8 cellular contexts compared by ENCODE assay signal in genomic region chr16:84819644-84820304, GRCh38. TPM values are rescaled to one million over a fixed set of nuclear protein-coding genes. Genes with fewer than 3 reads are reported as not detected.
DNase-seq lines count a peak whose midpoint lies in the region; ATAC-seq and TF ChIP-seq lines count a peak whose summit lies in the region.

CRISPLD2 (plus strand) TSS chr16:84819985; CDS start chr16:84838496, 18,511 bp downstream.

- 4% methylated on average over 4 of the region's 53 CpGs for WGBS in right lobe of liver (ENCODE audit: insufficient coverage, low coverage, low lambda C conversion rate, missing lambda C conversion rate)

- H3K4me3 Mint-ChIP-seq in activated CD8-positive, alpha-beta T cell treated with anti-CD3 and anti-CD28 coated beads, Interleukin-2, amount 10 ng/mL, durations not matched to agents 7 days and 5 days, result peak within 1 kb of the TSS; percentile 50

- H3K9me3 Mint-ChIP-seq in activated CD8-positive, alpha-beta T cell treated with anti-CD3 and anti-CD28 coated beads, Interleukin-2, amount 10 ng/mL, durations not matched to agents 7 days and 5 days (ENCODE audit: insufficient read depth), result no peaks in the 10 kb centered on the region

- peaks cover 44% of the 10 kb centered on the region for H3K27me3 Mint-ChIP-seq in activated CD8-positive, alpha-beta T cell treated with anti-CD3 and anti-CD28 coated beads, Interleukin-2, amount 10 ng/mL, durations not matched to agents 7 days and 5 days (ENCODE audit: low read depth)

- H3K27ac ChIP-seq in BLaER1 (no peak within 1 kb of the TSS), duodenal mucosa (ENCODE audit: low read depth, low read length) (peak within 1 kb of the TSS; percentile 66), right lobe of liver (peak within 1 kb of the TSS; percentile 10 to 25 (median 25))

- no peak for TF ChIP-seq CTCF in right lobe of liver (IDR thresholded peaks at IDR 0.05)

- ATAC-seq in HG02981 (IDR thresholded peaks at IDR 0.05; ENCODE audit: unreplicated experiment) (peak; percentile 57), right lobe of liver (peak; percentile 91 to 95 (median 92)), GM18867 (IDR thresholded peaks at IDR 0.05; ENCODE audit: unreplicated experiment) (no peak)
- ATAC-seq in activated CD8-positive, alpha-beta T cell treated with anti-CD3 and anti-CD28 coated beads, Interleukin-2, amount 10 ng/mL, durations not matched to agents 7 days and 5 days, result peak; percentile 99

- H3K4me3 ChIP-seq in BLaER1 (peak within 1 kb of the TSS; percentile 40; the same call in 1 of the 2 replicates), duodenal mucosa (ENCODE audit: low read depth in 1 of 2, low read length in 2 of 2) (peak within 1 kb of the TSS; percentile 69 to 75), right lobe of liver (peak within 1 kb of the TSS; percentile 24 to 44 (median 39))

- H3K9me3 ChIP-seq in BLaER1 (no peaks in the 10 kb centered on the region), duodenal mucosa (ENCODE audit: control insufficient read depth in 1 of 2, low read length in 2 of 2) (no peaks in the 10 kb centered on the region), right lobe of liver (no peaks in the 10 kb centered on the region)

- H3K4me1 ChIP-seq in BLaER1 (peaks cover 22% of the 10 kb centered on the region), duodenal mucosa (ENCODE audit: control insufficient read depth in 1 of 2, insufficient read depth in 2 of 2, low read length in 2 of 2) (peaks cover 9 to 14% of the 10 kb centered on the region in 2 donors), right lobe of liver (peaks cover 0 to 9% (median 0%) of the 10 kb centered on the region in 4 donors)

- DNase-seq in NCI-H69 (lab: John Stamatoyannopoulos, UW) (peak; percentile 94), right lobe of liver (peak; percentile 89 to 90 (median 89))
- peak; percentile 85 for DNase-seq in activated CD8-positive, alpha-beta T cell treated with anti-CD3 and anti-CD28 coated beads, Interleukin-2, amount 10 ng/mL, durations not matched to agents 7 days and 5 days
- DNase-seq in stimulated activated CD4-positive, alpha-beta T cell treated with anti-CD3 and anti-CD28 coated beads, Interleukin-2, amount 100 ng/mL, for 24 hours, result peak; percentile 89 to 94

- H3K36me3 Mint-ChIP-seq in activated CD8-positive, alpha-beta T cell treated with anti-CD3 and anti-CD28 coated beads, Interleukin-2, amount 10 ng/mL, durations not matched to agents 7 days and 5 days (ENCODE audit: low read depth), result no peaks in the 10 kb centered on the region

- H3K9ac ChIP-seq in BLaER1 (no peak within 1 kb of the TSS; the same call in 1 of the 2 replicates), duodenal mucosa (ENCODE audit: low read depth in 1 of 2, low read length in 2 of 2) (peak within 1 kb of the TSS; percentile 51 to 60)

- H4K20me1 ChIP-seq in BLaER1, result peaks cover 11% of the 10 kb centered on the region; the same call in 1 of the 2 replicates

- TF ChIP-seq POLR2A in right lobe of liver (IDR thresholded peaks at IDR 0.05), result peak; percentile 90

- H3K36me3 ChIP-seq in BLaER1 (no peaks in the 10 kb centered on the region), duodenal mucosa (ENCODE audit: control insufficient read depth in 1 of 2, insufficient read depth in 2 of 2, low read length in 2 of 2) (no peaks in the 10 kb centered on the region), right lobe of liver (no peaks in the 10 kb centered on the region)

- peak within 1 kb of the TSS; percentile 82 for H3K4me2 ChIP-seq in BLaER1

- intact Hi-C loops in right lobe of liver (cut with DNase I), result no loop called here

- H3K27ac Mint-ChIP-seq in activated CD8-positive, alpha-beta T cell treated with anti-CD3 and anti-CD28 coated beads, Interleukin-2, amount 10 ng/mL, durations not matched to agents 7 days and 5 days, result no peak within 1 kb of the TSS

- H3K4me1 Mint-ChIP-seq in activated CD8-positive, alpha-beta T cell treated with anti-CD3 and anti-CD28 coated beads, Interleukin-2, amount 10 ng/mL, durations not matched to agents 7 days and 5 days (ENCODE audit: low read depth), result peaks cover 8% of the 10 kb centered on the region

- CTCF ChIA-PET in activated CD8-positive, alpha-beta T cell treated with anti-CD3 and anti-CD28 coated beads, Interleukin-2, amount 10 ng/mL, durations not matched to agents 7 days and 5 days (lab: Charles Lee), result interaction anchor here (1.1 to 3.9 kb wide), 2 partner anchors 66 to 107 kb away, joined by 3 to 10 read pairs; no protein-coding TSS in a partner anchor

- H3K27me3 ChIP-seq in BLaER1, result peaks cover 16% of the 10 kb centered on the region
- peaks cover 7 to 22% of the 10 kb centered on the region in 2 donors for H3K27me3 ChIP-seq in duodenal mucosa (ENCODE audit: control insufficient read depth in 1 of 2, insufficient read depth in 2 of 2, low read length in 2 of 2)
- H3K27me3 ChIP-seq in right lobe of liver, result peaks cover 0 to 5% of the 10 kb centered on the region in 2 donors

- POLR2A ChIA-PET in activated CD8-positive, alpha-beta T cell treated with anti-CD3 and anti-CD28 coated beads, Interleukin-2, amount 10 ng/mL, durations not matched to agents 7 days and 5 days (lab: Charles Lee), result no interaction called here

RNA-seq across cellular contexts. Expression of gene CRISPLD2, which starts in this region (rescaled TPM):
- total RNA-seq in activated CD8-positive, alpha-beta T cell treated with anti-CD3 and anti-CD28 coated beads, Interleukin-2, amount 10 ng/mL, durations not matched to agents 7 days and 5 days, result not detected
- 10 to 100 TPM in 3 of 6 experiments, 1 to 10 TPM in 3; 2.9 to 14.8 (median 8.9) TPM for total RNA-seq in right lobe of liver

Comparison
In these comparisons a context has a peak if more than half of its experiments do, and no peak if none do; other contexts are left out.
1. Peak in DNase-seq and ATAC-seq in activated CD8-positive, alpha-beta T cell treated with anti-CD3 and anti-CD28 coated beads, Interleukin-2, amount 10 ng/mL, durations not matched to agents 7 days and 5 days; RNA of the gene not detected or under 1 TPM.